ENCODE assay signal across 26 cellular contexts in the genomic region with DNA sequence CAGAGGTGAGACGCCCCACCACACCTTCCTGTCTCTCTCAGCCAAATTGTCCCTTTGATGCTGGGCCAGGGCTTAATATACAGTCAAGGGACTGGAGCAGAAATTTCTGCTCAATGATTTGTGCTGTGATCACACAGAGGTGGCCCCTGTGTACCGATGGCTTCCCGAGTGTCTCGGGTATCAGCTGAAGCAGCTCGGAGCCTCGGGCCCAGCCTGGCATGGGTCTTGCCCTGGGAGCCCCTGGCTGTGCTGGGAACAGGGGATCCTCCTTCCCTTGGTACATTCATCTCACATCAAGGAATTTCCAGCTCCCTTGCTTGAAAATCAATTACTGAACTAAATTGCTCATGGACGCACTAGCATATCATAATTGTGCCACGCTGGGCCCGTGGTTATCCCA.
"Had no signal": no experiment of that assay in that cellular context is flagged by ENCODE, and none has a peak within 500 bp of the region (broad histone marks: within the 10 kb centered on the region; RNA-seq: fewer than 3 reads in every experiment).

No MANE protein-coding gene starts in this region.

- H3K27me3 ChIP-seq: hepatocyte, neutrophil, right lobe of liver, transverse colon, uterus had no signal

- H3K4me3 ChIP-seq: dorsolateral prefrontal cortex, gastrocnemius medialis, heart left ventricle, hepatocyte, left lung, mucosa of descending colon, right lobe of liver, suprapubic skin, transverse colon, upper lobe of right lung, uterus had no signal

- H2AFZ ChIP-seq: hepatocyte, parathyroid adenoma had no signal

- H3K4me2 ChIP-seq: hepatocyte had no signal

- ATAC-seq: gastrocnemius medialis; heart left ventricle; left cardiac atrium; left lung; mucosa of descending colon; naive thymus-derived CD8-positive, alpha-beta T cell; right lobe of liver; stimulated activated naive CD8-positive, alpha-beta T cell treated with anti-CD3 and anti-CD28 coated beads, Interleukin-15, amount 100 ng/mL, for 72 hours; upper lobe of right lung had no signal

- H3K9me3 Mint-ChIP-seq: mesothelial cell of epicardium; nephron progenitor cell; stimulated activated naive CD8-positive, alpha-beta T cell treated with anti-CD3 and anti-CD28 coated beads, Interleukin-15, amount 100 ng/mL, for 72 hours had no signal

- H3K9me3 ChIP-seq: gastrocnemius medialis, heart left ventricle, left lung, mucosa of descending colon, neutrophil, right lobe of liver, suprapubic skin, transverse colon, upper lobe of right lung, uterus had no signal

- H3K4me3 Mint-ChIP-seq: mesothelial cell of epicardium; naive thymus-derived CD8-positive, alpha-beta T cell; nephron progenitor cell; stimulated activated naive CD8-positive, alpha-beta T cell treated with anti-CD3 and anti-CD28 coated beads, Interleukin-15, amount 100 ng/mL, for 72 hours had no signal

- H3K79me2 ChIP-seq: hepatocyte, parathyroid adenoma had no signal

- H3K27ac Mint-ChIP-seq: mesothelial cell of epicardium; nephron progenitor cell; progenitor cell of endocrine pancreas; stimulated activated naive CD8-positive, alpha-beta T cell treated with anti-CD3 and anti-CD28 coated beads, Interleukin-15, amount 100 ng/mL, for 72 hours had no signal

- H3K27ac ChIP-seq: dorsolateral prefrontal cortex, gastrocnemius medialis, heart left ventricle, hepatocyte, left lung, neutrophil, parathyroid adenoma, right lobe of liver, suprapubic skin, transverse colon, upper lobe of right lung, uterus had no signal

- H3K36me3 ChIP-seq: gastrocnemius medialis, heart left ventricle, left lung, neutrophil, right lobe of liver, suprapubic skin, transverse colon, upper lobe of right lung, uterus had no signal

- H3K36me3 Mint-ChIP-seq: mesothelial cell of epicardium had no signal

- H3K9ac ChIP-seq: parathyroid adenoma had no signal

- DNase-seq: cortex of kidney; effector CD4-positive, alpha-beta T cell; gastrocnemius medialis; left cardiac atrium; mesenchymal stem cell; naive thymus-derived CD8-positive, alpha-beta T cell; nephron progenitor cell; right lobe of liver; small intestine; stimulated activated CD4-positive, alpha-beta T cell treated with anti-CD3 and anti-CD28 coated beads, Interleukin-15, amount 100 ng/mL, for 24 hours; stimulated activated CD4-positive, alpha-beta T cell treated with anti-CD3 and anti-CD28 coated beads, Interleukin-2, amount 100 ng/mL, for 48 hours; stimulated activated naive CD4-positive, alpha-beta T cell; stimulated activated naive CD8-positive, alpha-beta T cell treated with anti-CD3 and anti-CD28 coated beads, Interleukin-15, amount 100 ng/mL, for 72 hours; transverse colon; upper lobe of right lung; uterus had no signal

- H3K4me1 ChIP-seq: gastrocnemius medialis, heart left ventricle, left lung, parathyroid adenoma, right lobe of liver, suprapubic skin, transverse colon, upper lobe of right lung, uterus had no signal

- H3K4me1 Mint-ChIP-seq: mesothelial cell of epicardium had no signal
